Comparison of ENCODE assay signal across 15 cellular contexts in genomic region chr11:130051077-130051476, GRCh38. TPM values are rescaled to one million over a fixed set of nuclear protein-coding genes. Genes with fewer than 3 reads are reported as not detected.
DNase-seq lines count a peak whose midpoint lies in the region; TF ChIP-seq lines count a peak whose summit lies in the region.
"Had no signal": no experiment of that assay in that cellular context is flagged by ENCODE, and none has a peak within 500 bp of the region (broad histone marks: within the 10 kb centered on the region; RNA-seq: fewer than 3 reads in every experiment).

No MANE protein-coding gene starts in this region.

- 92 to 100% methylated on average over 1 of the region's 1 CpG for WGBS in endodermal cell (ENCODE audit: insufficient coverage in 1 of 2, insufficient read length in 1 of 2), 2 experiments

- H3K36me3 ChIP-seq in endodermal cell (ENCODE audit: control insufficient read depth, insufficient read depth, low read length) = no peaks in the 10 kb centered on the region
- H3K36me3 ChIP-seq: BLaER1 had no signal

- H3K4me1 ChIP-seq in endodermal cell (ENCODE audit: control insufficient read depth, insufficient read depth, low read length) = no peaks in the 10 kb centered on the region
- H3K4me1 ChIP-seq: BLaER1 had no signal

- no peaks in the 10 kb centered on the region for H3K9me3 Mint-ChIP-seq in osteocyte (ENCODE audit: unreplicated experiment)
- no peaks in the 10 kb centered on the region for H3K9me3 Mint-ChIP-seq in endodermal cell
- H3K9me3 Mint-ChIP-seq: activated B cell treated with CpG ODN at 0.5 μM for 24 hours; natural killer cell treated with Interleukin-12 subunit alpha and Interleukin-12 subunit beta and Interleukin-15 and Interleukin-18, amount 100 ng/mL, for 72 hours; T-cell had no signal

- no peak overlapping the region for H3K27ac ChIP-seq in endodermal cell (ENCODE audit: low read depth, low read length)
- H3K27ac ChIP-seq: BLaER1 had no signal

- H3K27me3 Mint-ChIP-seq in osteocyte (ENCODE audit: unreplicated experiment) (no peaks in the 10 kb centered on the region), endodermal cell (ENCODE audit: insufficient read depth) (no peaks in the 10 kb centered on the region)
- H3K27me3 Mint-ChIP-seq: T-cell had no signal

- H3K27ac Mint-ChIP-seq in osteocyte (ENCODE audit: unreplicated experiment) = no peak overlapping the region
- H3K27ac Mint-ChIP-seq in endodermal cell = no peak overlapping the region
- H3K27ac Mint-ChIP-seq: activated B cell treated with CpG ODN at 0.5 μM for 24 hours; activated CD8-positive, alpha-beta memory T cell treated with anti-CD3 and anti-CD28 coated beads, Interleukin-2, amount 10 ng/mL, durations not matched to agents 7 days and 5 days; natural killer cell treated with Interleukin-12 subunit alpha and Interleukin-12 subunit beta and Interleukin-15 and Interleukin-18, amount 100 ng/mL, for 72 hours; T-cell had no signal

- H3K4me3 ChIP-seq in fibroblast of mammary gland (ENCODE audit: control insufficient read depth, low read depth, low read length) (no peak overlapping the region), endodermal cell (ENCODE audit: low read length) (no peak overlapping the region)
- H3K4me3 ChIP-seq: BLaER1 had no signal

- DNase-seq in GM04503 (ENCODE audit: low read depth) (peak; percentile 45), NOMO-1 treated with dmso at 0.1 percent for 144 hours (lab: John Stamatoyannopoulos, UW; ENCODE audit: unreplicated experiment) (peak; percentile 90), fibroblast of mammary gland (ENCODE audit: low read depth) (peak; percentile 63), osteocyte (ENCODE audit: extremely low spot score, unreplicated experiment) (peak; percentile 30), DMS153 (lab: John Stamatoyannopoulos, UW) (no peak), NK-92 (lab: John Stamatoyannopoulos, UW; ENCODE audit: unreplicated experiment) (no peak), endodermal cell (no peak)
- DNase-seq: activated B cell treated with CpG ODN at 0.5 μM for 24 hours; activated CD8-positive, alpha-beta memory T cell treated with anti-CD3 and anti-CD28 coated beads, Interleukin-2, amount 10 ng/mL, durations not matched to agents 7 days and 5 days; DMS79; NCI-H2029; NCI-H526; T-cell had no signal

- no peaks in the 10 kb centered on the region for H3K27me3 ChIP-seq in endodermal cell (ENCODE audit: control insufficient read depth, insufficient read depth, low read length, poor library complexity, severe bottlenecking)
- H3K27me3 ChIP-seq: BLaER1 had no signal

- TF ChIP-seq CTCF in fibroblast of mammary gland (conservative IDR thresholded peaks at IDR 0.05; ENCODE audit: control insufficient read depth, insufficient read depth, low read depth, low read length) (no peak), osteocyte (IDR thresholded peaks at IDR 0.05) (no peak), endodermal cell (conservative IDR thresholded peaks at IDR 0.05) (no peak)

- H3K36me3 Mint-ChIP-seq in osteocyte (ENCODE audit: unreplicated experiment) = no peaks in the 10 kb centered on the region
- H3K36me3 Mint-ChIP-seq in endodermal cell (ENCODE audit: low read depth) = no peaks in the 10 kb centered on the region
- H3K36me3 Mint-ChIP-seq: activated CD8-positive, alpha-beta memory T cell treated with anti-CD3 and anti-CD28 coated beads, Interleukin-2, amount 10 ng/mL, durations not matched to agents 7 days and 5 days; natural killer cell treated with Interleukin-12 subunit alpha and Interleukin-12 subunit beta and Interleukin-15 and Interleukin-18, amount 100 ng/mL, for 72 hours; T-cell had no signal

- H3K4me3 Mint-ChIP-seq in osteocyte (ENCODE audit: unreplicated experiment) = no peak overlapping the region
- no peak overlapping the region for H3K4me3 Mint-ChIP-seq in endodermal cell
- H3K4me3 Mint-ChIP-seq: activated B cell treated with CpG ODN at 0.5 μM for 24 hours; activated CD8-positive, alpha-beta memory T cell treated with anti-CD3 and anti-CD28 coated beads, Interleukin-2, amount 10 ng/mL, durations not matched to agents 7 days and 5 days; natural killer cell treated with Interleukin-12 subunit alpha and Interleukin-12 subunit beta and Interleukin-15 and Interleukin-18, amount 100 ng/mL, for 72 hours; T-cell had no signal

- H3K4me1 Mint-ChIP-seq in osteocyte (ENCODE audit: unreplicated experiment) (peaks cover 2% of the 10 kb centered on the region), endodermal cell (peaks cover 3% of the 10 kb centered on the region)
- H3K4me1 Mint-ChIP-seq: activated B cell treated with CpG ODN at 0.5 μM for 24 hours; activated CD8-positive, alpha-beta memory T cell treated with anti-CD3 and anti-CD28 coated beads, Interleukin-2, amount 10 ng/mL, durations not matched to agents 7 days and 5 days; T-cell had no signal

- H3K9me3 ChIP-seq in endodermal cell (ENCODE audit: control insufficient read depth, low read length) = peaks cover 11% of the 10 kb centered on the region
- H3K9me3 ChIP-seq: BLaER1 had no signal

- H3K9ac ChIP-seq in endodermal cell (ENCODE audit: extremely low read depth, low read length, poor library complexity, severe bottlenecking) = no peak overlapping the region
- H3K9ac ChIP-seq: BLaER1 had no signal

RNA-seq across cellular contexts. Expression of gene APLP2, which starts 18.6 kb away (rescaled TPM):
- 330 and 338 TPM in 2 replicates for total RNA-seq in osteocyte
- total RNA-seq in endodermal cell = 100 to 1,000 TPM; 821 to 864 TPM
- polyA plus RNA-seq in endodermal cell (2013, experiment 1 of 2) = 422 TPM
- polyA plus RNA-seq in endodermal cell (2013, experiment 2 of 2) = 467 TPM

RNA-seq across cellular contexts. Expression of gene PRDM10, which starts 48.4 kb away (rescaled TPM):
- 15.3 and 17.2 TPM in 2 replicates for total RNA-seq in osteocyte
- total RNA-seq in endodermal cell = 10 to 100 TPM; 15.9 to 16.4 TPM
- polyA plus RNA-seq in endodermal cell (2013, experiment 1 of 2) = 9.9 TPM
- polyA plus RNA-seq in endodermal cell (2013, experiment 2 of 2) = 9.7 TPM

Comparison
In these comparisons a context has a peak if more than half of its experiments do, and no peak if none do; other contexts are left out.
1. DNase-seq: peak in GM04503 (single experiment), NOMO-1 treated with dmso at 0.1 percent for 144 hours (single experiment), fibroblast of mammary gland (single experiment) and osteocyte (single experiment); none in DMS153 (single experiment), NK-92 (single experiment) and endodermal cell (single experiment).